In the genomic region with DNA sequence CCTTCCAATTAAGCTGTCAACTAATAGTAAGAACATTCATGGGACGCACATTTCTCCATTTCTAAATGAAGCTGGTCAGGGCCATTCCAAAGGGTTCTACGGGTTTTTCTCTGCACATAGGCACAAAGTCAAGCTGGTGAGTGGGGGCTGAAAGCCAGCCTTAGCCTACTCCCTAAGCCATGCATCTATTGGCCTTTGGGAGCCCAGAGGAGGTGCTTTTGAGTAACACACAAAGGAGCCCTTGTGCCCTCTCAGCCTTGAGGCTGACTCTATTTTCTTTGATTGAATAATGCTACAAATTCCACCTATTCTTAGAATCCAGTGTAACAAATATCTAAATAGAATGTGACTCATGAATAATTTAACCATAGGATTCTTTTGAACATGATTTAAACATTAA, we compare ENCODE assay signal across 20 cellular contexts.
DNase-seq lines count a peak whose midpoint lies in the region; ATAC-seq and TF ChIP-seq lines count a peak whose summit lies in the region.
"Had no signal": no experiment of that assay in that cellular context is flagged by ENCODE, and none has a peak within 500 bp of the region (broad histone marks: within the 10 kb centered on the region; RNA-seq: fewer than 3 reads in every experiment).

No MANE protein-coding gene starts in this region.

- intact Hi-C loops in heart right ventricle (cut with DNase I): no loop called here

- H3K27me3 ChIP-seq in H7 (ENCODE audit: control insufficient read depth, insufficient read depth, low read length): no peaks in the 10 kb centered on the region
- no peaks in the 10 kb centered on the region for H3K27me3 ChIP-seq in heart right ventricle
- H3K27me3 ChIP-seq: MG63 had no signal

- peaks cover 0 to 3% (median 0%) of the 10 kb centered on the region in 9 donors for H3K4me1 ChIP-seq in heart right ventricle
- H3K4me1 ChIP-seq: psoas muscle had no signal

- H3K4me3 ChIP-seq in H7 (ENCODE audit: insufficient read depth, low read depth, low read length) (no peak overlapping the region), retinal pigment epithelial cell (ENCODE audit: low read length) (no peak overlapping the region), heart right ventricle (no peak overlapping the region)
- H3K4me3 ChIP-seq: MG63, psoas muscle had no signal

- TF ChIP-seq CTCF in retinal pigment epithelial cell (conservative IDR thresholded peaks at IDR 0.05; ENCODE audit: low read depth, low read length): no peak
- TF ChIP-seq CTCF in heart right ventricle (IDR thresholded peaks at IDR 0.05): no peak

- no peak for ATAC-seq in HG03175 (IDR thresholded peaks at IDR 0.05; ENCODE audit: unreplicated experiment)
- ATAC-seq in heart right ventricle: no peak
- ATAC-seq in GM18870 (IDR thresholded peaks at IDR 0.05; ENCODE audit: unreplicated experiment): no peak
- ATAC-seq: activated naive CD8-positive, alpha-beta T cell treated with anti-CD3 and anti-CD28 coated beads, Interleukin-2, amount 50 U/mL, for 24 hours; psoas muscle; T-cell had no signal

- 87 to 92% methylated on average over 2 of the region's 2 CpGs for WGBS in heart right ventricle, 2 donors

- H3K36me3 ChIP-seq in H7 (replicated peaks; ENCODE audit: control insufficient read depth, insufficient read depth, low read length) (no peaks in the 10 kb centered on the region), heart right ventricle (no peaks in the 10 kb centered on the region)
- H3K36me3 ChIP-seq: MG63 had no signal

- DNase-seq in H7: peak; percentile 6
- DNase-seq in UCSD-AML1 (lab: John Stamatoyannopoulos, UW; ENCODE audit: unreplicated experiment): peak; percentile 7
- peak; percentile 34 for DNase-seq in iPS-NIHi7 (ENCODE audit: extremely low spot score)
- DNase-seq in retinal pigment epithelial cell (ENCODE audit: low read depth): peak; percentile 27
- DNase-seq in activated CD8-positive, alpha-beta memory T cell treated with anti-CD3 and anti-CD28 coated beads, Interleukin-2, amount 50 U/mL, for 48 hours: no peak
- no peak for DNase-seq in heart right ventricle
- DNase-seq: activated CD4-positive, alpha-beta T cell treated with anti-CD3 and anti-CD28 coated beads, Interleukin-2, amount 10 ng/mL, durations not matched to agents 7 days and 5 days; activated naive CD8-positive, alpha-beta T cell treated with anti-CD3 and anti-CD28 coated beads, Interleukin-2, amount 50 U/mL, for 24 hours; CD8-positive, alpha-beta memory T cell; DND-41; hippocampal formation; MG63; NCI-H1436; NCI-H2171 treated with DMSO at 0.1 percent for 48 hours; nephron progenitor cell; psoas muscle; SHP77; T-cell had no signal

- no peaks in the 10 kb centered on the region for H3K9me3 ChIP-seq in heart right ventricle
- H3K9me3 ChIP-seq: MG63, psoas muscle had no signal

- H3K27ac ChIP-seq in heart right ventricle: no peak overlapping the region
- H3K27ac ChIP-seq: psoas muscle had no signal

Comparison
In these comparisons a context has a peak if more than half of its experiments do, and no peak if none do; other contexts are left out.
1. DNase-seq: peak in H7 (single experiment), UCSD-AML1 (single experiment), iPS-NIHi7 (single experiment) and retinal pigment epithelial cell (single experiment); none in activated CD8-positive, alpha-beta memory T cell treated with anti-CD3 and anti-CD28 coated beads, Interleukin-2, amount 50 U/mL, for 48 hours (single experiment) and heart right ventricle (0 of 2).